In genomic region chr9:115649991-115650472, GRCh38 we compare ENCODE assay signal across 11 cellular contexts.
DNase-seq lines count a peak whose midpoint lies in the region; ATAC-seq and TF ChIP-seq lines count a peak whose summit lies in the region.
"Had no signal": no experiment of that assay in that cellular context is flagged by ENCODE, and none has a peak within 500 bp of the region (broad histone marks: within the 10 kb centered on the region; RNA-seq: fewer than 3 reads in every experiment).

No MANE protein-coding gene starts in this region.

- peak overlapping the region; percentile 87 for H3K27ac Mint-ChIP-seq in mesothelial cell of epicardium
- no peak overlapping the region for H3K27ac Mint-ChIP-seq in activated T-helper 17 cell treated with anti-CD3 and anti-CD28 coated beads, Interleukin-2, amount 50 U/mL, for 72 hours

- H3K9me3 ChIP-seq in MG63 (no peaks in the 10 kb centered on the region; the same call in 1 of the 2 replicates), fibroblast of lung (ENCODE audit: control insufficient read depth, insufficient read depth, low read depth, low read length) (no peaks in the 10 kb centered on the region), testis (no peaks in the 10 kb centered on the region)

- no peaks in the 10 kb centered on the region for H3K27me3 Mint-ChIP-seq in mesothelial cell of epicardium (ENCODE audit: low read depth)
- H3K27me3 Mint-ChIP-seq in activated T-helper 17 cell treated with anti-CD3 and anti-CD28 coated beads, Interleukin-2, amount 50 U/mL, for 72 hours, result peaks cover 9% of the 10 kb centered on the region

- peak overlapping the region; percentile 86 for H3K27ac ChIP-seq in fibroblast of lung (ENCODE audit: insufficient read depth, low read length)
- no peak overlapping the region for H3K27ac ChIP-seq in testis
- H3K27ac ChIP-seq: PC-9 had no signal

- peak overlapping the region; percentile 43 for H3K9ac ChIP-seq in fibroblast of lung (ENCODE audit: insufficient read depth, low read length)

- 43 to 50% methylated on average over 9 of the region's 9 CpGs for WGBS in testis, 2 donors

- H3K36me3 Mint-ChIP-seq in mesothelial cell of epicardium, result no peaks in the 10 kb centered on the region
- H3K36me3 Mint-ChIP-seq in activated T-helper 17 cell treated with anti-CD3 and anti-CD28 coated beads, Interleukin-2, amount 50 U/mL, for 72 hours (ENCODE audit: low read depth), result no peaks in the 10 kb centered on the region

- DNase-seq in MG63 (peak; percentile 57), fibroblast of lung (ENCODE audit: low read depth in 2 of 2) (peak; percentile 96 to 99), mesothelial cell of epicardium (ENCODE audit: low spot score in 2 of 2, unreplicated experiment in 2 of 2) (no peak), testis (peak; percentile 33)
- no peak for DNase-seq in activated T-cell treated with anti-CD3 and anti-CD28 coated beads, Interleukin-2, amount 50 U/mL, for 48 hours
- DNase-seq in effector CD8-positive, alpha-beta T cell (lab: John Stamatoyannopoulos, UW), result no peak
- DNase-seq: activated CD8-positive, alpha-beta memory T cell treated with anti-CD3 and anti-CD28 coated beads, Interleukin-2, amount 50 U/mL, for 4 hours; erythroblast; PC-9 had no signal

- H3K4me1 Mint-ChIP-seq in mesothelial cell of epicardium, result peaks cover 12% of the 10 kb centered on the region
- H3K4me1 Mint-ChIP-seq in activated T-helper 17 cell treated with anti-CD3 and anti-CD28 coated beads, Interleukin-2, amount 50 U/mL, for 72 hours, result no peaks in the 10 kb centered on the region

- no peaks in the 10 kb centered on the region for H4K20me1 ChIP-seq in fibroblast of lung (ENCODE audit: control insufficient read depth, extremely low read depth, insufficient read depth, low read length)

- no peak for TF ChIP-seq CTCF in fibroblast of lung (conservative IDR thresholded peaks at IDR 0.05 in 1 of 2, IDR thresholded peaks at IDR 0.05 in 1 of 2; ENCODE audit: low read depth in 1 of 2, low read length in 2 of 2)
- no peak for TF ChIP-seq CTCF in mesothelial cell of epicardium (IDR thresholded peaks at IDR 0.05; ENCODE audit: unreplicated experiment)
- TF ChIP-seq CTCF in testis (IDR thresholded peaks at IDR 0.05), result no peak

- H3K4me1 ChIP-seq in fibroblast of lung (ENCODE audit: control insufficient read depth, extremely low read depth, insufficient read depth, low read length) (peaks cover 11% of the 10 kb centered on the region), testis (no peaks in the 10 kb centered on the region)

- no peak for ATAC-seq in HG03135 (IDR thresholded peaks at IDR 0.05; ENCODE audit: unreplicated experiment)
- no peak for ATAC-seq in activated T-helper 17 cell treated with anti-CD3 and anti-CD28 coated beads, Interleukin-2, amount 50 U/mL, for 72 hours (replicated peaks)

- H3K4me3 ChIP-seq in MG63, result no peak overlapping the region
- H3K4me3 ChIP-seq in fibroblast of lung (replicated peaks in 1 of 4; ENCODE audit: control extremely low read depth in 1 of 4, insufficient read depth in 1 of 4, low read depth in 3 of 4, low read length in 4 of 4), result no peak overlapping the region
- no peak overlapping the region for H3K4me3 ChIP-seq in testis
- H3K4me3 ChIP-seq: PC-9 had no signal

- H3K9me3 Mint-ChIP-seq in mesothelial cell of epicardium, result no peaks in the 10 kb centered on the region
- no peaks in the 10 kb centered on the region for H3K9me3 Mint-ChIP-seq in activated T-helper 17 cell treated with anti-CD3 and anti-CD28 coated beads, Interleukin-2, amount 50 U/mL, for 72 hours

- H3K27me3 ChIP-seq in MG63 (no peaks in the 10 kb centered on the region), fibroblast of lung (ENCODE audit: control insufficient read depth, insufficient read depth, low read length) (no peaks in the 10 kb centered on the region), testis (no peaks in the 10 kb centered on the region)

- H3K4me3 Mint-ChIP-seq in mesothelial cell of epicardium, result no peak overlapping the region
- no peak overlapping the region for H3K4me3 Mint-ChIP-seq in activated T-helper 17 cell treated with anti-CD3 and anti-CD28 coated beads, Interleukin-2, amount 50 U/mL, for 72 hours

- intact Hi-C loops in testis (cut with DNase I; ENCODE audit: low total_unique reads), result no loop called here

- peak overlapping the region; percentile 49 for H3K4me2 ChIP-seq in fibroblast of lung (ENCODE audit: extremely low read depth, insufficient read depth, low read length)
- H3K4me2 ChIP-seq: PC-9 had no signal

- H3K36me3 ChIP-seq in MG63 (no peaks in the 10 kb centered on the region), fibroblast of lung (ENCODE audit: control insufficient read depth, insufficient read depth, low read length) (no peaks in the 10 kb centered on the region), testis (ENCODE audit: low read depth, missing control alignments) (no peaks in the 10 kb centered on the region)

- peak overlapping the region; percentile 27 for H2AFZ ChIP-seq in fibroblast of lung (ENCODE audit: low read length)
- H2AFZ ChIP-seq: PC-9 had no signal

- no peak for TF ChIP-seq POLR2A in testis (IDR thresholded peaks at IDR 0.05)

- H3K79me2 ChIP-seq in fibroblast of lung (ENCODE audit: control insufficient read depth, insufficient read depth, low read length), result no peaks in the 10 kb centered on the region

Comparison
In these comparisons a context has a peak if more than half of its experiments do, and no peak if none do; other contexts are left out.
1. DNase-seq: peak in MG63 (single experiment), fibroblast of lung (2 of 2) and testis (single experiment); none in mesothelial cell of epicardium (0 of 2), activated T-cell treated with anti-CD3 and anti-CD28 coated beads, Interleukin-2, amount 50 U/mL, for 48 hours (0 of 2) and effector CD8-positive, alpha-beta T cell (single experiment).